19 cellular contexts compared by ENCODE assay signal in genomic region chr7:155973451-155973997, GRCh38.
"Had no signal": no experiment of that assay in that cellular context is flagged by ENCODE, and none has a peak within 500 bp of the region (broad histone marks: within the 10 kb centered on the region; RNA-seq: fewer than 3 reads in every experiment).

No MANE protein-coding gene starts in this region.

- H3K27ac Mint-ChIP-seq: activated naive CD4-positive, alpha-beta T cell treated with anti-CD3 and anti-CD28 coated beads, Interleukin-2, amount 50 U/mL, for 24 hours; dendritic cell treated with granulocyte-macrophage colony-stimulating factor and Interleukin-4, amounts not matched to agents 40 ng/mL and 50 ng/mL, for 4 days; neural progenitor cell had no signal

- H3K36me3 Mint-ChIP-seq: activated naive CD4-positive, alpha-beta T cell treated with anti-CD3 and anti-CD28 coated beads, Interleukin-2, amount 50 U/mL, for 24 hours; neural progenitor cell had no signal

- H3K27ac ChIP-seq: brain microvascular endothelial cell, heart right ventricle, neural progenitor cell, pancreas had no signal

- H3K4me3 Mint-ChIP-seq: activated naive CD4-positive, alpha-beta T cell treated with anti-CD3 and anti-CD28 coated beads, Interleukin-2, amount 50 U/mL, for 24 hours; dendritic cell treated with granulocyte-macrophage colony-stimulating factor and Interleukin-4, amounts not matched to agents 40 ng/mL and 50 ng/mL, for 4 days; neural progenitor cell had no signal

- H3K4me1 ChIP-seq: heart right ventricle, neural progenitor cell, pancreas had no signal

- H3K27me3 ChIP-seq: brain microvascular endothelial cell, neural progenitor cell, pancreas had no signal

- H3K4me1 Mint-ChIP-seq: activated naive CD4-positive, alpha-beta T cell treated with anti-CD3 and anti-CD28 coated beads, Interleukin-2, amount 50 U/mL, for 24 hours; neural progenitor cell had no signal

- H3K36me3 ChIP-seq: brain microvascular endothelial cell, heart right ventricle, neural progenitor cell, pancreas had no signal

- DNase-seq: activated CD4-positive, alpha-beta T cell treated with anti-CD3 and anti-CD28 coated beads for 1 hour; activated CD4-positive, alpha-beta T cell treated with anti-CD3 and anti-CD28 coated beads, Interleukin-2, amount 50 U/mL, for 48 hours; activated effector memory CD4-positive, alpha-beta T cell treated with anti-CD3 and anti-CD28 coated beads, Interleukin-2, amount 50 U/mL, for 16 hours; activated T-cell treated with anti-CD3 and anti-CD28 coated beads, Interleukin-2, amount 50 U/mL, for 48 hours; brain microvascular endothelial cell; effector memory CD4-positive, alpha-beta T cell; foreskin melanocyte; heart right ventricle; left cardiac atrium; stimulated activated CD4-positive, alpha-beta T cell treated with anti-CD3 and anti-CD28 coated beads, Interleukin-2, amount 100 ng/mL, for 48 hours; stimulated activated naive CD4-positive, alpha-beta T cell; substantia nigra; T-helper 1 cell; T1000 had no signal

- ATAC-seq: heart right ventricle, left cardiac atrium, pancreas had no signal

- H3K4me3 ChIP-seq: heart right ventricle, lung, neural progenitor cell, pancreas had no signal

- H3K9me3 ChIP-seq: heart right ventricle, pancreas had no signal

- H3K9me3 Mint-ChIP-seq: activated naive CD4-positive, alpha-beta T cell treated with anti-CD3 and anti-CD28 coated beads, Interleukin-2, amount 50 U/mL, for 24 hours; dendritic cell treated with granulocyte-macrophage colony-stimulating factor and Interleukin-4, amounts not matched to agents 40 ng/mL and 50 ng/mL, for 4 days; neural progenitor cell had no signal
